In the genomic region with DNA sequence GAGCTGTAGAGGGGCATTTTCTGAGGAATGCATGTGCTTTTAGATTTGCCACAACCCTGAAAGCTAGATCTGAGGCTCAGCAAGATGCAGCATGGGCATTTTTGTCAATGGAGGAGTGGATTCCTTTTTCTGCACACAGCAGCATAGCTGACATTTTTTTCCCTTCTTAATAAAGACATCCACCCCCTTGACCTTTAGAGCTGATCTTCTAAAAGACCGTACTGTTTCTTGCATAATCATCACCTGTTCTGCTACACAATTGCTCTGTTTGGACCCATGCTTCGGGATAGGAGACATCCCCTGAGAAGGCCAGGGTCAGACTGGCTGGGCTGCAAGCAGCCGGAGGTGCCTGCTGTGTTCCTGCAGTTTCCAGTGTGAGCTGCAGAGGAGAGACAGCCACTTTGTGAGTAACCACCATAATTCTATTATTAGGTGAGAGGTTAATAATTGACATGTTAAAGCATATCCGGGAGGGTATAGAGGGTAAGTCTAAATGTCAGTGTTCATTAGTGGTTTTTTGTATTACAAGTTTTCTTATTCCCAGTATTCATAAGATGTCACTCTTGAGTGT, we compare ENCODE assay signal across 12 cellular contexts.
DNase-seq lines count a peak whose midpoint lies in the region; ATAC-seq, FAIRE-seq and TF ChIP-seq lines count a peak whose summit lies in the region.
"Had no signal": no experiment of that assay in that cellular context is flagged by ENCODE, and none has a peak within 500 bp of the region (broad histone marks: within the 10 kb centered on the region; RNA-seq: fewer than 3 reads in every experiment).

No MANE protein-coding gene starts in this region.

- TF ChIP-seq POLR2A in GM12892 (IDR thresholded peaks at IDR 0.05; ENCODE audit: low read depth, low read length), result no peak

- DNase-seq in DMS53 (lab: John Stamatoyannopoulos, UW) (peak; percentile 69), kidney glomerular epithelial cell (lab: John Stamatoyannopoulos, UW) (peak; percentile 54), iPS-NIHi11 (ENCODE audit: low spot score) (no peak), NCI-H82 (lab: John Stamatoyannopoulos, UW) (no peak), GM12892 (ENCODE audit: insufficient read length) (no peak)
- DNase-seq: activated CD4-positive, alpha-beta T cell treated with anti-CD3 and anti-CD28 coated beads, Interleukin-2, amount 50 U/mL, for 48 hours; Kasumi-1; NCI-H524; ovary had no signal

- peak; percentile 93 for ATAC-seq in GM19452 (IDR thresholded peaks at IDR 0.05; ENCODE audit: unreplicated experiment)
- ATAC-seq in HG03175 (IDR thresholded peaks at IDR 0.05; ENCODE audit: unreplicated experiment), result peak; percentile 91
- ATAC-seq in GM21515 (IDR thresholded peaks at IDR 0.05; ENCODE audit: unreplicated experiment), result no peak

- FAIRE-seq in GM12892 (lab: Jason Lieb, UNC), result no peak

Comparison
In these comparisons a context has a peak if more than half of its experiments do, and no peak if none do; other contexts are left out.
1. DNase-seq: peak in DMS53 (single experiment) and kidney glomerular epithelial cell (single experiment); none in iPS-NIHi11 (single experiment), NCI-H82 (single experiment) and GM12892 (single experiment).